ENCODE assay signal across 8 cellular contexts in the genomic region with DNA sequence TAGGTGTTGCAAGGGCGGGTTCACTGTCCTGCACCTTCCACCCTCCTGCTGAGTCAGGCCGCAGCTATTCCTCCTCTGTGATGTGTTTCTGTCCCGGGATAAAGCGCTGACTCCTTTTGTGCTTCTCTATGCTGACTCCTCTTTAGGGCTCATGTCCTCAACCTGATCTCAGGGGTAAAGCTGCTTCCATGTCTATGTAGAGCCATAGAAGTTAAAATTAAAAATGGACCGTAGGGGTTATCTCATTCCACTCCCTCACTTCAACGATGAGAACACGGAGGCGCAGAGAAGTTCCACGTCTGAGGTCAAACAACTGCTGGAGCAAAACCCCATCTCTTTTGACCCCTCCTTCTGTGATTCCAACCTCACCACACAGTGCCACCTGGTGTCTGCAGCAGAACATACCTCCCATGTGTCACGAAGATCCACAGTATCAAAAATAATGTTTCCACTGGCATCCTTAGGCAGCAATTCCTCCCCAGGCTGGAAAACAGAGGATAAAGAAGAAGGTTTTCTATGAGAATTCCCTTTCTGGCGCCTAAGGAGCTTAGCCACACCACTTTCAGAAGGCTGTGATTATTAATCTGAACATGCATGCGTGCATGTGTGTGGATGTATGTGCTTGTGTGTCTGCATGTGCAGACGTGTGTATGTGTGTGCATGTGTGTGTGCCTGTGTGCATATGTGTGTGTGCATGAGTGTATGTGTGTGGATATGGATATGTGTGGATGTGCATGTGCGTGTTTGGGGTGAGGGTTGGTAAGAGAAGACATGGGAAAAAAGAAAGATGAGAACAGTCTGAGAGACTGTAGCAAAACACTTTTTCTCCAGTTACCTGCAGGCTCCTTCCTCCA.
DNase-seq lines count a peak whose midpoint lies in the region; ATAC-seq, FAIRE-seq and TF ChIP-seq lines count a peak whose summit lies in the region.

No MANE protein-coding gene starts in this region.

- peak; percentile 84 for ATAC-seq in GM21367 (IDR thresholded peaks at IDR 0.05; ENCODE audit: unreplicated experiment)

- FAIRE-seq in D721Med (lab: Jason Lieb, UNC) (no peak), frontal cortex (lab: Jason Lieb, UNC) (no peak)

- no peak for TF ChIP-seq EP300 in Ishikawa (IDR thresholded peaks at IDR 0.05; ENCODE audit: borderline replicate concordance)

- peak; percentile 73 for TF ChIP-seq CTCF in D721Med (IDR thresholded peaks at IDR 0.05; ENCODE audit: insufficient read depth, missing control alignments)

- TF ChIP-seq RAD21 in Ishikawa (IDR thresholded peaks at IDR 0.05; ENCODE audit: low read depth): peak; percentile 77

- DNase-seq in D721Med (ENCODE audit: insufficient read length, low spot score): no peak
- peak; percentile 40 for DNase-seq in SKM-1 treated with dmso at 0.1 percent for 144 hours (lab: John Stamatoyannopoulos, UW; ENCODE audit: unreplicated experiment)
- peak; percentile 62 for DNase-seq in astrocyte of the hippocampus (ENCODE audit: low read depth, low spot score)
- peak; percentile 66 for DNase-seq in iPS DF 4.7 (ENCODE audit: extremely low read depth, low spot score)
- peak; percentile 48 to 69 for DNase-seq in stimulated activated CD4-positive, alpha-beta T cell treated with anti-CD3 and anti-CD28 coated beads, Interleukin-2, amount 100 ng/mL, for 24 hours
- no peak for DNase-seq in frontal cortex (ENCODE audit: low spot score in 2 of 2)

TF ChIP-seq in Ishikawa, 13 proteins besides CTCF, POLR2A, EP300 and RAD21:
- no peak for TF ChIP-seq REST (IDR thresholded peaks at IDR 0.05; ENCODE audit: low read depth)
- TF ChIP-seq CEBPB (IDR thresholded peaks at IDR 0.05): no peak
- TF ChIP-seq CREB1 (IDR thresholded peaks at IDR 0.05; ENCODE audit: low read depth): no peak
- TF ChIP-seq TEAD4 (IDR thresholded peaks at IDR 0.05): no peak
- TF ChIP-seq, protein P1, sequence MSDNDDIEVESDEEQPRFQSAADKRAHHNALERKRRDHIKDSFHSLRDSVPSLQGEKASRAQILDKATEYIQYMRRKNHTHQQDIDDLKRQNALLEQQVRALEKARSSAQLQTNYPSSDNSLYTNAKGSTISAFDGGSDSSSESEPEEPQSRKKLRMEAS (IDR thresholded peaks at IDR 0.05): no peak

Comparison
In these comparisons a context has a peak if more than half of its experiments do, and no peak if none do; other contexts are left out.
1. DNase-seq: peak in SKM-1 treated with dmso at 0.1 percent for 144 hours (single experiment), astrocyte of the hippocampus (single experiment), iPS DF 4.7 (single experiment) and stimulated activated CD4-positive, alpha-beta T cell treated with anti-CD3 and anti-CD28 coated beads, Interleukin-2, amount 100 ng/mL, for 24 hours (2 of 2); none in D721Med (single experiment) and frontal cortex (0 of 2).